ENCODE assay signal across 8 cellular contexts in the genomic region with DNA sequence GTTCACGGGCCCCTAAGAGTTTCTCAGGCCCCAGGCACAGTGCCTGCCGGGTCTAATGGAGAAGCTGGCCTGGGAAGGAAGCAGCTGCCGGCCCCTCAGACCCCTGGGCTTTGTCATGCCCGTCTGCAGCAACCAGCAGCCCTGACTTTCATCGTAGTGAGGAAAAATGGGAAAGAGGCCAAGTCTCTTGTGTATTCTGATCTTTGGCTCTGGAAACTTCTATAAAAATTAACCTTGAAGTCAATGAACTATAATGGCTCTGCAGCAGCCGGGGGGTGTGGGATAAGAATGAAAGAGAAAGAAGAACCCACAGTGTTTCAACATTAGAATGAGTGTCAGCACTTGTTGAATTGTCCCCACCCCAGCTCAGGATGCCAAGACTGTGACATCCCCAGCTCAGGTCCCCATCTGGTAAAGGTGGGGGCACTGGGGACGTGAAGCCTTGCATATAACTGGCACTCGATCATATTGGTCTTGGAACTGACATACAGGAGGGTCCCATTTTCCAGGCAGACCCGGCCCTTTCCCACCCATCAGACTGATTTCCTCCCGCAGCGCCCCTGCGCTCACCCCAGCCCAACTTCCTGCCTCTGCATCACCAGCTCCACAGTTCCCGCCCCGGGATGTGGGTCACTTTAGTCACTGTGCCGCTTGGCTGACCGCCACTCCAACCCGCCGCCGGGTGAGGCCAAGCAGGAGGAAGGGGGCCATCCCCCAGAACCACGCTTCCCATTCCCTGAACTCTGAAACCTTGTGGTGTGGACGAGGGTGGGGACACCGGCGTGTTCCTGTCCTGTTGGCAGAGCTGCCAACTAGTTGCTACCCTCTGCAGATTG. TPM values are rescaled to one million over a fixed set of nuclear protein-coding genes. Genes with fewer than 3 reads are reported as not detected.
DNase-seq lines count a peak whose midpoint lies in the region; ATAC-seq, FAIRE-seq and TF ChIP-seq lines count a peak whose summit lies in the region.

No MANE protein-coding gene starts in this region.

- WGBS in mesenchymal stem cell = 78% methylated on average over 22 of the region's 23 CpGs

- DNase-seq in EH (ENCODE audit: low read depth) = peak; percentile 88
- peak; percentile 80 for DNase-seq in H54 (ENCODE audit: insufficient read length, low spot score)
- no peak for DNase-seq in Panc1 (ENCODE audit: low read depth, low spot score)
- peak; percentile 82 for DNase-seq in choroid plexus epithelial cell (ENCODE audit: low read depth)
- peak; percentile 61 for DNase-seq in mesenchymal stem cell
- DNase-seq in upper lobe of right lung = peak; percentile 89
- no peak for DNase-seq in GDM1 (lab: John Stamatoyannopoulos, UW)
- no peak for DNase-seq in NCI-H1417 (lab: John Stamatoyannopoulos, UW)

- ATAC-seq in Panc1 = 0 out of 2 replicates have a peak, but pooled peaks have one; percentile 51
- ATAC-seq in upper lobe of right lung = peak; percentile 85

- FAIRE-seq in H54 (lab: Jason Lieb, UNC) = no peak

- BruUV-seq in Panc1 (replicated peaks; lab: Mats Ljungman, UMichigan) = TSS peak; percentile 23

- H3K4me3 ChIP-seq in Panc1 (ENCODE audit: low read depth in 2 of 2, low read length in 2 of 2) (no peak overlapping the region), choroid plexus epithelial cell (ENCODE audit: low read depth, low read length) (no peak overlapping the region), mesenchymal stem cell (ENCODE audit: insufficient read depth in 1 of 2, low read depth in 1 of 2, low read length in 2 of 2) (no peak overlapping the region), upper lobe of right lung (no peak overlapping the region)

- H3K18ac ChIP-seq in mesenchymal stem cell (ENCODE audit: low read depth in 1 of 2, low read length in 2 of 2) = peak overlapping the region; percentile 15 to 28

- intact Hi-C loops in Panc1 (cut with micrococcal nuclease; ENCODE audit: unreplicated experiment) (no loop called here), upper lobe of right lung (cut with DNase I) (no loop called here)

- POLR2A ChIA-PET in Panc1 (lab: Charles Lee) = no interaction called here

- H3K27me3 ChIP-seq in Panc1 (ENCODE audit: control insufficient read depth, insufficient read depth, low read length) = no peaks in the 10 kb centered on the region
- no peaks in the 10 kb centered on the region for H3K27me3 ChIP-seq in mesenchymal stem cell (ENCODE audit: control insufficient read depth in 1 of 2, insufficient read depth in 1 of 2, low read length in 2 of 2)
- no peaks in the 10 kb centered on the region for H3K27me3 ChIP-seq in upper lobe of right lung

- H3K9me3 ChIP-seq in Panc1 (ENCODE audit: control insufficient read depth, insufficient read depth, low read depth, low read length) (no peaks in the 10 kb centered on the region), mesenchymal stem cell (ENCODE audit: control insufficient read depth, low read length) (peaks cover 4% of the 10 kb centered on the region), upper lobe of right lung (no peaks in the 10 kb centered on the region)

- H2AFZ ChIP-seq in mesenchymal stem cell (ENCODE audit: low read depth, low read length) = no peak overlapping the region

- H2BK12ac ChIP-seq in mesenchymal stem cell (ENCODE audit: low read length in 2 of 2) = peak overlapping the region in 1 of 2 experiments; percentile 75

- CTCF ChIA-PET in Panc1 (lab: Charles Lee) = interaction anchor here (0.6 kb wide), 1 partner anchor 20 kb away, joined by 3 read pairs; no protein-coding TSS in a partner anchor

- H3K14ac ChIP-seq in mesenchymal stem cell (ENCODE audit: low read length in 2 of 2) = no peak overlapping the region

- peak overlapping the region; percentile 46 for H2BK5ac ChIP-seq in mesenchymal stem cell (ENCODE audit: low read depth, low read length, poor library complexity, severe bottlenecking)

- H3K36me3 ChIP-seq in Panc1 (ENCODE audit: control insufficient read depth, insufficient read depth, low read length) (no peaks in the 10 kb centered on the region; the same call in 1 of the 2 replicates), mesenchymal stem cell (ENCODE audit: control insufficient read depth in 1 of 2, insufficient read depth in 2 of 2, low read depth in 1 of 2, low read length in 2 of 2) (peaks cover 4 to 13% of the 10 kb centered on the region in 2 experiments), upper lobe of right lung (peaks cover 76% of the 10 kb centered on the region)

- peak overlapping the region; percentile 1 for H4K91ac ChIP-seq in mesenchymal stem cell (ENCODE audit: low read length)

- H4K8ac ChIP-seq in mesenchymal stem cell (ENCODE audit: low read length) = peak overlapping the region; percentile 33

- H3K9ac ChIP-seq in mesenchymal stem cell (ENCODE audit: low read length) = no peak overlapping the region

- H3K27ac ChIP-seq in Panc1 (ENCODE audit: low read length) (no peak overlapping the region), mesenchymal stem cell (ENCODE audit: low read length, poor library complexity, severe bottlenecking) (peak overlapping the region; percentile 97), upper lobe of right lung (peak overlapping the region; percentile 66)

- TF ChIP-seq CTCF in Panc1 (IDR thresholded peaks at IDR 0.05) = no peak
- no peak for TF ChIP-seq CTCF in choroid plexus epithelial cell (conservative IDR thresholded peaks at IDR 0.05; ENCODE audit: low read depth, low read length)
- no peak for TF ChIP-seq CTCF in upper lobe of right lung (IDR thresholded peaks at IDR 0.05)

- H3K4me1 ChIP-seq in Panc1 (ENCODE audit: control insufficient read depth, insufficient read depth, low read length) = peaks cover 8% of the 10 kb centered on the region
- peaks cover 23% of the 10 kb centered on the region for H3K4me1 ChIP-seq in mesenchymal stem cell (ENCODE audit: control insufficient read depth, insufficient read depth, low read depth, low read length)
- peaks cover 56% of the 10 kb centered on the region for H3K4me1 ChIP-seq in upper lobe of right lung

- no peak overlapping the region for H2AK5ac ChIP-seq in mesenchymal stem cell (ENCODE audit: low read length, severe bottlenecking)

- in situ Hi-C loops in Panc1 (cut with HindIII; ENCODE audit: low pct_unique_long_range_greater_than_20kb, low sequenced_read_pairs) = no loop called here

- H3K23ac ChIP-seq in mesenchymal stem cell (ENCODE audit: low read length in 2 of 2) = no peak overlapping the region

- H2BK120ac ChIP-seq in mesenchymal stem cell (ENCODE audit: low read depth, low read length) = no peak overlapping the region

- H3K79me1 ChIP-seq in mesenchymal stem cell (replicated peaks; ENCODE audit: low read length, poor library complexity, severe bottlenecking) = no peaks in the 10 kb centered on the region

- no peak overlapping the region for H3K4ac ChIP-seq in mesenchymal stem cell (ENCODE audit: low read depth in 1 of 2, low read length in 2 of 2)

- TF ChIP-seq POLR2A in H54 (IDR thresholded peaks at IDR 0.05; ENCODE audit: low read depth, low read length) = peak; percentile 16; the same call in 1 of the 2 replicates

- peak overlapping the region; percentile 62 for H3K4me2 ChIP-seq in mesenchymal stem cell (ENCODE audit: low read length, poor library complexity, severe bottlenecking)

- no peak overlapping the region for H2BK15ac ChIP-seq in mesenchymal stem cell (ENCODE audit: low read depth, poor library complexity, severe bottlenecking)

RNA-seq across cellular contexts. Expression of a gene that starts 12.7 kb away (rescaled TPM):
- total RNA-seq in Panc1 (2021; ENCODE audit: unreplicated experiment) = 113 TPM
- polyA plus RNA-seq in Panc1 (2012; ENCODE audit: insufficient read length) = 205 TPM
- 537 TPM for polyA plus RNA-seq in mesenchymal stem cell (2013, experiment 1 of 2)
- 530 TPM for polyA plus RNA-seq in mesenchymal stem cell (2013, experiment 2 of 2)
- 562 TPM for total RNA-seq in upper lobe of right lung

Comparison
In these comparisons a context has a peak if more than half of its experiments do, and no peak if none do; other contexts are left out.
1. DNase-seq: peak in EH (single experiment), H54 (single experiment), choroid plexus epithelial cell (single experiment), mesenchymal stem cell (single experiment) and upper lobe of right lung (single experiment); none in Panc1 (single experiment), GDM1 (single experiment) and NCI-H1417 (0 of 3).